9 cellular contexts compared by ENCODE assay signal in genomic region chr15:41284425-41285177, GRCh38. TPM values are rescaled to one million over a fixed set of nuclear protein-coding genes. Genes with fewer than 3 reads are reported as not detected.
DNase-seq lines count a peak whose midpoint lies in the region; ATAC-seq, FAIRE-seq and TF ChIP-seq lines count a peak whose summit lies in the region.
"Had no signal": no experiment of that assay in that cellular context is flagged by ENCODE, and none has a peak within 500 bp of the region (broad histone marks: within the 10 kb centered on the region; RNA-seq: fewer than 3 reads in every experiment).

No MANE protein-coding gene starts in this region.

- CTCF ChIA-PET in HEK293 (lab: Yijun Ruan, JAX): no interaction called here
- CTCF ChIA-PET in activated CD4-positive, alpha-beta memory T cell treated with anti-CD3 and anti-CD28 coated beads for 36 hours (lab: Charles Lee): interaction anchor here (1.0 to 1.6 kb wide), 3 partner anchors 356 to 427 kb away, joined by 3 read pairs; partner anchors contain the start of genes DLL4 and VPS18

- peaks cover 46% of the 10 kb centered on the region for H3K36me3 Mint-ChIP-seq in activated CD4-positive, alpha-beta memory T cell treated with anti-CD3 and anti-CD28 coated beads for 36 hours

- peak overlapping the region; percentile 83 to 98 (median 89) for H3K4me2 ChIP-seq in BLaER1 treated with 17β-estradiol and CSF1 and Interleukin-3, amounts not matched to agents 10 nM and 100 nM

- ATAC-seq in omental fat pad (ENCODE audit: low FRiP score) (peak; percentile 31), GM19328 (IDR thresholded peaks at IDR 0.05; ENCODE audit: unreplicated experiment) (no peak)

- no peak for FAIRE-seq in frontal cortex (lab: Jason Lieb, UNC)

- H3K27ac Mint-ChIP-seq in activated CD4-positive, alpha-beta memory T cell treated with anti-CD3 and anti-CD28 coated beads for 36 hours: peak overlapping the region; percentile 92

- peak overlapping the region; percentile 98 for H3K4me3 Mint-ChIP-seq in activated CD4-positive, alpha-beta memory T cell treated with anti-CD3 and anti-CD28 coated beads for 36 hours

- H3K27me3 ChIP-seq in BLaER1 treated with 17β-estradiol and CSF1 and Interleukin-3, amounts not matched to agents 10 nM and 100 nM: no peaks in the 10 kb centered on the region

- H3K9ac ChIP-seq in BLaER1 treated with 17β-estradiol and CSF1 and Interleukin-3, amounts not matched to agents 10 nM and 100 nM: peak overlapping the region; percentile 91 to 97 (median 94)

- peaks cover 5 to 34% (median 20%) of the 10 kb centered on the region in 11 experiments; a peak in 15 of 22 replicates for H4K20me1 ChIP-seq in BLaER1 treated with 17β-estradiol and CSF1 and Interleukin-3, amounts not matched to agents 10 nM and 100 nM

- no peaks in the 10 kb centered on the region for H3K9me3 Mint-ChIP-seq in activated CD4-positive, alpha-beta memory T cell treated with anti-CD3 and anti-CD28 coated beads for 36 hours

- peaks cover 2% of the 10 kb centered on the region for H3K27me3 Mint-ChIP-seq in activated CD4-positive, alpha-beta memory T cell treated with anti-CD3 and anti-CD28 coated beads for 36 hours

- intact Hi-C loops in activated CD4-positive, alpha-beta memory T cell treated with anti-CD3 and anti-CD28 coated beads for 36 hours (cut with micrococcal nuclease): loop anchor here (2.0 to 5.0 kb wide), 2 partner anchors 118 to 717 kb away; partner anchors contain the start of genes CCDC32, NDUFAF1 and RPUSD2

- H3K4me3 ChIP-seq in BLaER1 treated with 17β-estradiol and CSF1 and Interleukin-3, amounts not matched to agents 10 nM and 100 nM: peak overlapping the region; percentile 87 to 97 (median 92)
- peak overlapping the region; percentile 89 for H3K4me3 ChIP-seq in HEK293 (ENCODE audit: low read depth, low read length)

- peaks cover 47 to 69% (median 62%) of the 10 kb centered on the region in 10 experiments for H3K4me1 ChIP-seq in BLaER1 treated with 17β-estradiol and CSF1 and Interleukin-3, amounts not matched to agents 10 nM and 100 nM
- H3K4me1 ChIP-seq in HEK293 (ENCODE audit: control insufficient read depth, insufficient read depth, low read length): no peaks in the 10 kb centered on the region

- peaks cover 43 to 60% (median 52%) of the 10 kb centered on the region in 11 experiments for H3K36me3 ChIP-seq in BLaER1 treated with 17β-estradiol and CSF1 and Interleukin-3, amounts not matched to agents 10 nM and 100 nM
- peaks cover 28 to 50% of the 10 kb centered on the region in 2 experiments for H3K36me3 ChIP-seq in HEK293 (ENCODE audit: control insufficient read depth in 2 of 2, insufficient read depth in 1 of 2, low read length in 2 of 2)

- POLR2A ChIA-PET in HEK293 (lab: Yijun Ruan, JAX): interaction anchor here (0.5 to 1.5 kb wide), 6 partner anchors 14 to 56 kb away, joined by 3 to 10 read pairs (median 4); partner anchors contain the start of genes CHP1, EXD1, NUSAP1 and OIP5
- POLR2A ChIA-PET in activated CD4-positive, alpha-beta memory T cell treated with anti-CD3 and anti-CD28 coated beads for 36 hours (lab: Charles Lee): interaction anchor here (1.2 to 1.8 kb wide), 4 partner anchors 19 to 54 kb away, joined by 3 to 13 read pairs (median 8); partner anchors contain the start of genes CHP1, EXD1, NUSAP1 and OIP5

- peaks cover 51% of the 10 kb centered on the region for H3K4me1 Mint-ChIP-seq in activated CD4-positive, alpha-beta memory T cell treated with anti-CD3 and anti-CD28 coated beads for 36 hours (ENCODE audit: low read depth)

- no peaks in the 10 kb centered on the region for H3K9me3 ChIP-seq in BLaER1 treated with 17β-estradiol and CSF1 and Interleukin-3, amounts not matched to agents 10 nM and 100 nM (replicated peaks in 1 of 11)
- no peaks in the 10 kb centered on the region for H3K9me3 ChIP-seq in HEK293 (ENCODE audit: control insufficient read depth, insufficient read depth, low read depth, low read length)

- TF ChIP-seq CTCF in HEK293 (tag by site-specific recombination; IDR thresholded peaks at IDR 0.05) (no peak), omental fat pad (IDR thresholded peaks at IDR 0.05) (no peak)

- no peak for DNase-seq in activated CD4-positive, alpha-beta memory T cell treated with anti-CD3 and anti-CD28 coated beads for 36 hours
- DNase-seq in frontal cortex (ENCODE audit: low spot score in 2 of 2) (peak; percentile 11 to 18), omental fat pad (ENCODE audit: low spot score) (no peak), NCI-H2227 (lab: John Stamatoyannopoulos, UW; ENCODE audit: unreplicated experiment) (no peak), NCI-H2196 (lab: John Stamatoyannopoulos, UW; ENCODE audit: unreplicated experiment) (no peak)

- H3K27ac ChIP-seq in BLaER1 treated with 17β-estradiol and CSF1 and Interleukin-3, amounts not matched to agents 10 nM and 100 nM: peak overlapping the region; percentile 76 to 96 (median 93)
- H3K27ac ChIP-seq in HEK293 (ENCODE audit: extremely low read depth, low read depth, low read length): peak overlapping the region; percentile 85

TF ChIP-seq in HEK293, 187 proteins besides CTCF, POLR2A, EP300 and RAD21:
- TF ChIP-seq SCRT1 (tag by site-specific recombination; IDR thresholded peaks at IDR 0.05; ENCODE audit: borderline replicate concordance) (peak; percentile 9; the same call in 1 of the 2 replicates), ZBTB10 (tag by site-specific recombination; IDR thresholded peaks at IDR 0.05) (no peak), ZBTB11 (tag by site-specific recombination; conservative IDR thresholded peaks at IDR 0.05; ENCODE audit: low read depth) (peak; percentile 86), ZNF335 (tag by site-specific recombination; conservative IDR thresholded peaks at IDR 0.05) (peak; percentile 66), ZNF768 (tag by site-specific recombination; IDR thresholded peaks at IDR 0.05) (no peak), ZNF175 (tag by site-specific recombination; IDR thresholded peaks at IDR 0.05) (no peak), SCRT2 (tag by site-specific recombination; IDR thresholded peaks at IDR 0.05) (peak; percentile 79)
TF ChIP-seq in HEK293: peak in this region for 4.

RNA-seq across cellular contexts. Expression of gene OIP5, which starts 47.8 kb away (rescaled TPM):
- total RNA-seq in activated CD4-positive, alpha-beta memory T cell treated with anti-CD3 and anti-CD28 coated beads for 36 hours: 10 to 100 TPM; 11.1 to 13.0 TPM
- total RNA-seq in frontal cortex (2.4 TPM), omental fat pad (under 1 TPM in 2 of 4 donors, not detected in 2; 0.46 to 0.48 TPM)

RNA-seq across cellular contexts. Expression of gene NUSAP1, which starts 48.1 kb away (rescaled TPM):
- 100 to 1,000 TPM; 227 TPM for total RNA-seq in activated CD4-positive, alpha-beta memory T cell treated with anti-CD3 and anti-CD28 coated beads for 36 hours
- total RNA-seq in frontal cortex (22.8 TPM), omental fat pad (10 to 100 TPM in 1 of 4 donors, 1 to 10 TPM in 1, under 1 TPM in 1, not detected in 1; 0.74 to 11.8 (median 3.2) TPM)

RNA-seq across cellular contexts. Expression of gene CHP1, which starts 53.5 kb away (rescaled TPM):
- total RNA-seq in activated CD4-positive, alpha-beta memory T cell treated with anti-CD3 and anti-CD28 coated beads for 36 hours: 10 to 100 TPM; 46.3 to 48.7 TPM
- total RNA-seq in frontal cortex (47.7 TPM), omental fat pad (100 to 1,000 TPM; 172 to 320 (median 243) TPM)

RNA-seq across cellular contexts. Expression of gene EXD1, which starts 54.0 kb away (rescaled TPM):
- total RNA-seq in activated CD4-positive, alpha-beta memory T cell treated with anti-CD3 and anti-CD28 coated beads for 36 hours: not detected
- total RNA-seq in frontal cortex (1.2 TPM), omental fat pad (not detected)
- total RNA-seq: RPMI7951 had no signal

Comparison
In these comparisons a context has a peak if more than half of its experiments do, and no peak if none do; other contexts are left out.
1. DNase-seq: peak in frontal cortex (2 of 2); none in activated CD4-positive, alpha-beta memory T cell treated with anti-CD3 and anti-CD28 coated beads for 36 hours (single experiment), omental fat pad (single experiment), NCI-H2227 (single experiment) and NCI-H2196 (single experiment).